Comparison of ENCODE assay signal across 29 cellular contexts in genomic region chr10:130958981-130959751, GRCh38.
"Had no signal": no experiment of that assay in that cellular context is flagged by ENCODE, and none has a peak within 500 bp of the region (broad histone marks: within the 10 kb centered on the region; RNA-seq: fewer than 3 reads in every experiment).

No MANE protein-coding gene starts in this region.

- H3K27ac ChIP-seq: ascending aorta, cardiac muscle cell, SJCRH30, SK-N-MC, WERI-Rb-1 had no signal

- H3K27me3 ChIP-seq: ascending aorta, cardiac muscle cell, MG63, SJCRH30 had no signal

- H3K27ac Mint-ChIP-seq: activated CD4-positive, alpha-beta memory T cell treated with anti-CD3 and anti-CD28 coated beads, Interleukin-2, amount 10 ng/mL, durations not matched to agents 7 days and 5 days; activated naive CD4-positive, alpha-beta T cell treated with anti-CD3 and anti-CD28 coated beads, Interleukin-2, amount 50 U/mL, for 24 hours; activated naive CD8-positive, alpha-beta T cell treated with anti-CD3 and anti-CD28 coated beads, Interleukin-2, amount 10 ng/mL, durations not matched to agents 7 days and 5 days; activated T-cell treated with anti-CD3 and anti-CD28 coated beads, Interleukin-2, amount 50 U/mL, for 24 hours; activated T-helper 2 cell treated with anti-CD3 and anti-CD28 coated beads, Interferon-gamma antibody, Interleukin-2, Interleukin-4, amounts not matched to agents 10 μg/mL and 5 μg/mL and 100 μg/mL, durations not matched to agents 14 hours and 24 hours and 36 hours had no signal

- H3K4me1 ChIP-seq: ascending aorta, SJCRH30 had no signal

- H3K9me3 Mint-ChIP-seq: activated naive CD4-positive, alpha-beta T cell treated with anti-CD3 and anti-CD28 coated beads, Interleukin-2, amount 50 U/mL, for 24 hours; activated naive CD8-positive, alpha-beta T cell treated with anti-CD3 and anti-CD28 coated beads, Interleukin-2, amount 10 ng/mL, durations not matched to agents 7 days and 5 days; activated T-cell treated with anti-CD3 and anti-CD28 coated beads, Interleukin-2, amount 50 U/mL, for 24 hours; activated T-helper 2 cell treated with anti-CD3 and anti-CD28 coated beads, Interferon-gamma antibody, Interleukin-2, Interleukin-4, amounts not matched to agents 10 μg/mL and 5 μg/mL and 100 μg/mL, durations not matched to agents 14 hours and 24 hours and 36 hours had no signal

- H3K4me3 Mint-ChIP-seq: activated CD4-positive, alpha-beta memory T cell treated with anti-CD3 and anti-CD28 coated beads, Interleukin-2, amount 10 ng/mL, durations not matched to agents 7 days and 5 days; activated naive CD4-positive, alpha-beta T cell treated with anti-CD3 and anti-CD28 coated beads, Interleukin-2, amount 50 U/mL, for 24 hours; activated naive CD8-positive, alpha-beta T cell treated with anti-CD3 and anti-CD28 coated beads, Interleukin-2, amount 10 ng/mL, durations not matched to agents 7 days and 5 days; activated T-cell treated with anti-CD3 and anti-CD28 coated beads, Interleukin-2, amount 50 U/mL, for 24 hours had no signal

- DNase-seq: activated CD4-positive, alpha-beta memory T cell treated with anti-CD3 and anti-CD28 coated beads, Interleukin-2, amount 10 ng/mL, durations not matched to agents 7 days and 5 days; activated CD4-positive, alpha-beta T cell treated with anti-CD3 and anti-CD28 coated beads for 1 hour; activated CD4-positive, alpha-beta T cell treated with anti-CD3 and anti-CD28 coated beads for 48 hours; activated CD4-positive, CD25-positive, alpha-beta regulatory T cell; activated gamma-delta T cell; activated naive CD4-positive, alpha-beta T cell treated with Interleukin-2 at 50 U/mL for 16 hours; activated naive CD8-positive, alpha-beta T cell treated with anti-CD3 and anti-CD28 coated beads, Interleukin-2, amount 10 ng/mL, durations not matched to agents 7 days and 5 days; activated T-cell treated with anti-CD3 and anti-CD28 coated beads, Interleukin-2, amount 50 U/mL, for 24 hours; amygdala; Kasumi-1; KG1; MG63; NCI-H1048; NCI-H1105 treated with DMSO at 0.1 percent for 48 hours; NCI-H1436; NCI-H1694 treated with DMSO at 0.1 percent for 48 hours; NCI-H2029; NCI-H345; NCI-H524 treated with DMSO at 0.1 percent for 48 hours; NK-92 treated with Interleukin-12 subunit alpha and Interleukin-12 subunit beta, amount 100 ng/mL, for 24 hours; SHP77; SJCRH30; T1000; WERI-Rb-1 had no signal

- H3K4me1 Mint-ChIP-seq: activated CD4-positive, alpha-beta memory T cell treated with anti-CD3 and anti-CD28 coated beads, Interleukin-2, amount 10 ng/mL, durations not matched to agents 7 days and 5 days; activated naive CD4-positive, alpha-beta T cell treated with anti-CD3 and anti-CD28 coated beads, Interleukin-2, amount 50 U/mL, for 24 hours; activated naive CD8-positive, alpha-beta T cell treated with anti-CD3 and anti-CD28 coated beads, Interleukin-2, amount 10 ng/mL, durations not matched to agents 7 days and 5 days had no signal

- H3K36me3 ChIP-seq: ascending aorta, cardiac muscle cell, MG63, SJCRH30, WERI-Rb-1 had no signal

- H3K36me3 Mint-ChIP-seq: activated naive CD4-positive, alpha-beta T cell treated with anti-CD3 and anti-CD28 coated beads, Interleukin-2, amount 50 U/mL, for 24 hours; activated naive CD8-positive, alpha-beta T cell treated with anti-CD3 and anti-CD28 coated beads, Interleukin-2, amount 10 ng/mL, durations not matched to agents 7 days and 5 days had no signal

- H3K4me3 ChIP-seq: ascending aorta, cardiac muscle cell, MG63, SJCRH30, SK-N-MC had no signal

- H3K27me3 Mint-ChIP-seq: activated CD4-positive, alpha-beta memory T cell treated with anti-CD3 and anti-CD28 coated beads, Interleukin-2, amount 10 ng/mL, durations not matched to agents 7 days and 5 days; activated naive CD4-positive, alpha-beta T cell treated with anti-CD3 and anti-CD28 coated beads, Interleukin-2, amount 50 U/mL, for 24 hours; activated naive CD8-positive, alpha-beta T cell treated with anti-CD3 and anti-CD28 coated beads, Interleukin-2, amount 10 ng/mL, durations not matched to agents 7 days and 5 days; activated T-cell treated with anti-CD3 and anti-CD28 coated beads, Interleukin-2, amount 50 U/mL, for 24 hours had no signal

- H3K9me3 ChIP-seq: ascending aorta, MG63, SJCRH30 had no signal
